ENCODE assay signal across 22 cellular contexts in genomic region chr2:16162491-16163040, GRCh38.
DNase-seq lines count a peak whose midpoint lies in the region; ATAC-seq, FAIRE-seq and TF ChIP-seq lines count a peak whose summit lies in the region.
"Had no signal": no experiment of that assay in that cellular context is flagged by ENCODE, and none has a peak within 500 bp of the region (broad histone marks: within the 10 kb centered on the region; RNA-seq: fewer than 3 reads in every experiment).

No MANE protein-coding gene starts in this region.

- peaks cover 5% of the 10 kb centered on the region for H3K4me1 ChIP-seq in BE2C
- peaks cover 0 to 12% (median 11%) of the 10 kb centered on the region in 4 experiments for H3K4me1 ChIP-seq in H1 (replicated peaks in 1 of 4; ENCODE audit: control insufficient read depth in 3 of 4, insufficient read depth in 4 of 4, low read length in 3 of 4)
- H3K4me1 ChIP-seq: A549 had no signal

- H3K23ac ChIP-seq in H1 (ENCODE audit: insufficient read length) = no peak overlapping the region

- no peak overlapping the region for H2BK15ac ChIP-seq in H1 (ENCODE audit: low read length)

- no peak overlapping the region for H3K4me3 Mint-ChIP-seq in type B pancreatic cell
- H3K4me3 Mint-ChIP-seq: CD4-positive, alpha-beta memory T cell had no signal

- FAIRE-seq in H1 (lab: Jason Lieb, UNC) = no peak
- FAIRE-seq: A549, G401.6, GM12892 had no signal

- no peak overlapping the region for H3K27ac Mint-ChIP-seq in type B pancreatic cell
- H3K27ac Mint-ChIP-seq: CD4-positive, alpha-beta memory T cell had no signal

- no peaks in the 10 kb centered on the region for H3K36me3 ChIP-seq in BE2C
- no peaks in the 10 kb centered on the region for H3K36me3 ChIP-seq in H1 (ENCODE audit: control insufficient read depth in 2 of 4, insufficient read depth in 4 of 4, low read length in 3 of 4)

- H2AFZ ChIP-seq in H1 (ENCODE audit: low read length) = no peak overlapping the region

- H3K4ac ChIP-seq in H1 (replicated peaks; ENCODE audit: insufficient read length, low read depth, low read length) = no peak overlapping the region

- no peak overlapping the region for H4K8ac ChIP-seq in H1 (ENCODE audit: extremely low read depth, insufficient read depth, low read length)

- TF ChIP-seq POLR2A in H1 (IDR thresholded peaks at IDR 0.05; ENCODE audit: control extremely low read depth in 1 of 2, low read depth in 2 of 2, low read length in 2 of 2) = no peak

- peaks cover 18% of the 10 kb centered on the region for H3K4me1 Mint-ChIP-seq in type B pancreatic cell (ENCODE audit: unreplicated experiment)
- H3K4me1 Mint-ChIP-seq: CD4-positive, alpha-beta memory T cell had no signal

- peaks cover 16% of the 10 kb centered on the region for H3K9me3 ChIP-seq in BE2C
- no peaks in the 10 kb centered on the region for H3K9me3 ChIP-seq in H1 (ENCODE audit: insufficient read depth in 2 of 2, low read depth in 1 of 2, low read length in 1 of 2)
- H3K9me3 ChIP-seq: A549 had no signal

- H3K36me3 Mint-ChIP-seq in type B pancreatic cell = no peaks in the 10 kb centered on the region
- H3K36me3 Mint-ChIP-seq: CD4-positive, alpha-beta memory T cell had no signal

- H3K9ac ChIP-seq in H1 (replicated peaks in 1 of 4; ENCODE audit: extremely low read depth in 1 of 4, low read depth in 3 of 4, low read length in 3 of 4) = no peak overlapping the region

- H3K23me2 ChIP-seq in H1 (ENCODE audit: low read depth, low read length) = no peaks in the 10 kb centered on the region

- DNase-seq in BE2C (peak; percentile 93), H1 (ENCODE audit: low read depth in 1 of 2, low spot score in 2 of 2) (peak in 1 of 2 experiments; percentile 2), mucosa of gallbladder (ENCODE audit: low spot score) (peak; percentile 2), type B pancreatic cell (ENCODE audit: extremely low spot score, unreplicated experiment) (peak; percentile 2), Kasumi-1 (lab: John Stamatoyannopoulos, UW) (no peak), coronary artery (ENCODE audit: low spot score) (no peak)
- DNase-seq: 8988T; ACHN; AML-193; C1 segment of cervical spinal cord; Calu3; CD4-positive, alpha-beta memory T cell; COR-L47; DMS53; DMS79 treated with DMSO at 0.1 percent for 48 hours; GOT3; H7; HCEC 1CT had no signal

- H4K91ac ChIP-seq in H1 (replicated peaks; ENCODE audit: insufficient read length, low read length) = no peak overlapping the region

- H3K27me3 ChIP-seq in BE2C (no peaks in the 10 kb centered on the region), H1 (replicated peaks in 1 of 4; ENCODE audit: control insufficient read depth in 3 of 4, extremely low read depth in 1 of 4, insufficient read depth in 3 of 4, low read length in 3 of 4) (no peaks in the 10 kb centered on the region)

- H2AK5ac ChIP-seq in H1 (ENCODE audit: low read depth, low read length) = no peak overlapping the region

- H3K79me1 ChIP-seq in H1 (ENCODE audit: low read depth, low read length) = no peaks in the 10 kb centered on the region

- no peak for TF ChIP-seq EP300 in H1 (IDR thresholded peaks at IDR 0.05; ENCODE audit: borderline replicate concordance in 1 of 2, low read depth in 2 of 2, low read length in 2 of 2)

- ATAC-seq in HG02852 (IDR thresholded peaks at IDR 0.05; ENCODE audit: unreplicated experiment) = no peak
- ATAC-seq: A549 had no signal

- no peak overlapping the region for H2BK20ac ChIP-seq in H1 (ENCODE audit: low read length)

- H3K18ac ChIP-seq in H1 (ENCODE audit: extremely low read depth, low read length) = no peak overlapping the region

- H3K56ac ChIP-seq in H1 (replicated peaks; ENCODE audit: insufficient read length, low read depth, low read length) = no peak overlapping the region

- H2BK12ac ChIP-seq in H1 (ENCODE audit: low read depth, low read length) = 0 out of 2 replicates have a peak overlapping the region, but pooled peaks have one; percentile 27

- TF ChIP-seq RAD21 in H1 (IDR thresholded peaks at IDR 0.05 in 1 of 2, conservative IDR thresholded peaks at IDR 0.05 in 1 of 2; ENCODE audit: low read depth in 2 of 2, low read length in 2 of 2) = no peak

- H3K14ac ChIP-seq in H1 (ENCODE audit: insufficient read length) = no peak overlapping the region

- H3K4me3 ChIP-seq in BE2C (ENCODE audit: low read depth, low read length) = no peak overlapping the region
- H3K4me3 ChIP-seq in H1 (ENCODE audit: extremely low read depth in 1 of 4, insufficient read depth in 2 of 4, low read depth in 3 of 4, low read length in 4 of 4) = no peak overlapping the region
- H3K4me3 ChIP-seq in coronary artery = no peak overlapping the region
- H3K4me3 ChIP-seq: A549 had no signal

- no peaks in the 10 kb centered on the region for H4K20me1 ChIP-seq in H1 (replicated peaks in 1 of 2; ENCODE audit: control insufficient read depth in 1 of 2, insufficient read depth in 2 of 2, low read length in 2 of 2)

- no peaks in the 10 kb centered on the region for H3K79me2 ChIP-seq in H1 (ENCODE audit: control insufficient read depth in 1 of 2, insufficient read depth in 2 of 2, low read length in 2 of 2)

- CTCF ChIA-PET in H1 (lab: Charles Lee; ENCODE audit: partially characterized antibody) = interaction anchor here (0.6 to 1.3 kb wide), 6 partner anchors 9 to 1180 kb away, joined by 3 to 5 read pairs (median 3); no protein-coding TSS in a partner anchor

- H3K4me2 ChIP-seq in H1 (ENCODE audit: insufficient read depth in 1 of 2, low read depth in 2 of 2, low read length in 2 of 2) = no peak overlapping the region
- H3K4me2 ChIP-seq: A549 had no signal

- TF ChIP-seq CTCF in BE2C (IDR thresholded peaks at IDR 0.05; ENCODE audit: low read depth, low read length) (no peak), H1 (IDR thresholded peaks at IDR 0.05; ENCODE audit: control extremely low read depth in 1 of 3, insufficient read depth in 1 of 3, low read depth in 1 of 3, low read length in 3 of 3) (no peak), type B pancreatic cell (conservative IDR thresholded peaks at IDR 0.05) (no peak), coronary artery (IDR thresholded peaks at IDR 0.05) (no peak)

- H3K27me3 Mint-ChIP-seq in type B pancreatic cell = peaks cover 17% of the 10 kb centered on the region

- no peak overlapping the region for H4K5ac ChIP-seq in H1 (ENCODE audit: insufficient read length, low read depth, low read length)

- POLR2A ChIA-PET in H1 (lab: Charles Lee; ENCODE audit: partially characterized antibody) = no interaction called here

- H3K9me3 Mint-ChIP-seq in type B pancreatic cell = peaks cover 5% of the 10 kb centered on the region

- WGBS in H1 (ENCODE audit: extremely low coverage in 1 of 2, insufficient coverage in 1 of 2, insufficient read length in 1 of 2, insufficient replicate concordance in 2 of 2, low coverage in 1 of 2, low lambda C conversion rate in 2 of 2, missing lambda C conversion rate in 1 of 2), 2 experiments = 67% methylated on average over 4 of the region's 4 CpGs; no CpG with 5 or more reads in 1 of the 2 experiments

- H2BK5ac ChIP-seq in H1 (ENCODE audit: low read depth, low read length) = no peak overlapping the region

- H3K27ac ChIP-seq in H1 (ENCODE audit: low read depth, low read length) = no peak overlapping the region
- H3K27ac ChIP-seq in coronary artery = no peak overlapping the region
- H3K27ac ChIP-seq: A549 had no signal

- no peak overlapping the region for H2BK120ac ChIP-seq in H1 (replicated peaks; ENCODE audit: low read depth, low read length)

TF ChIP-seq in H1, 55 proteins besides CTCF, POLR2A, EP300 and RAD21:
- no peak for TF ChIP-seq SIN3A (conservative IDR thresholded peaks at IDR 0.05 in 1 of 2, IDR thresholded peaks at IDR 0.05 in 1 of 2; ENCODE audit: low read depth in 1 of 2, low read length in 2 of 2)

Comparison
In these comparisons a context has a peak if more than half of its experiments do, and no peak if none do; other contexts are left out.
1. DNase-seq: peak in BE2C (single experiment), mucosa of gallbladder (single experiment) and type B pancreatic cell (single experiment); none in Kasumi-1 (0 of 2) and coronary artery (single experiment).